15 cellular contexts compared by ENCODE assay signal in genomic region chr13:76148374-76148773, GRCh38.
"Had no signal": no experiment of that assay in that cellular context is flagged by ENCODE, and none has a peak within 500 bp of the region (broad histone marks: within the 10 kb centered on the region; RNA-seq: fewer than 3 reads in every experiment).

No MANE protein-coding gene starts in this region.

- H3K9me3 ChIP-seq: colonic mucosa, left ventricle myocardium inferior, testis, upper lobe of right lung had no signal

- H3K27me3 ChIP-seq: colonic mucosa, testis, upper lobe of right lung had no signal

- ATAC-seq: activated T-cell treated with anti-CD3 and anti-CD28 coated beads, Interleukin-2, amount 50 U/mL, for 4 hours; stimulated activated naive CD8-positive, alpha-beta T cell treated with anti-CD3 and anti-CD28 coated beads, Interleukin-15, amount 100 ng/mL, for 72 hours; upper lobe of right lung had no signal

- DNase-seq: activated CD4-positive, alpha-beta memory T cell treated with anti-CD3 and anti-CD28 coated beads for 36 hours; activated gamma-delta T cell; activated naive CD8-positive, alpha-beta T cell treated with anti-CD3 and anti-CD28 coated beads, Interleukin-2, amount 10 ng/mL, durations not matched to agents 7 days and 5 days; activated T-cell treated with anti-CD3 and anti-CD28 coated beads, Interleukin-2, amount 50 U/mL, for 4 hours; aorta; colonic mucosa; effector CD4-positive, alpha-beta T cell; foreskin melanocyte; head of caudate nucleus; left ventricle myocardium inferior; stimulated activated CD4-positive, alpha-beta T cell treated with anti-CD3 and anti-CD28 coated beads, Interleukin-4, amount 100 ng/mL, for 24 hours; stimulated activated naive CD8-positive, alpha-beta T cell treated with anti-CD3 and anti-CD28 coated beads, Interleukin-15, amount 100 ng/mL, for 72 hours; testis; upper lobe of right lung had no signal

- H3K36me3 ChIP-seq: colonic mucosa, left ventricle myocardium inferior, upper lobe of right lung had no signal

- H3K4me1 ChIP-seq: colonic mucosa, left ventricle myocardium inferior, testis, upper lobe of right lung had no signal

- H3K27ac ChIP-seq: colonic mucosa, left ventricle myocardium inferior, testis, upper lobe of right lung, VCaP had no signal

- H3K4me3 ChIP-seq: colonic mucosa, left ventricle myocardium inferior, testis, upper lobe of right lung had no signal
